In the genomic region with DNA sequence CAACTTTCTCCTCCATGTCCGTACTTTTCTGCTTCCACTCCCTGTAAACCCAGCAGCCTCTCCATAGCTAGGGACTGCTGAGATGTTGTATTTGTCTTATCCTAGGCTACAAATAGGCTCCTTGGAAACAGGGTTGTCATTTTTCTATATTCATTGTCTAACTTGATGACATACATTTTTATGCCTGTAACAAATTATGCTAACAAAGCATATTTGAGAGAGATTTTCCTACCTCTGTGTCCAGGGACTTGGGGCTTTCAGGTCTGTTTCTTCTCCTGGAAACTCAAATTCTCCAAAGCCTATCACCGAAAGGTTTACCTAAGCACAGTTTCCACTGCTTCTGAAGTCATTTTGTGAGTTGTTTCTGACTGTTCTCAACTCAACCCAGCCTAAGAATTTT, we compare ENCODE assay signal across 25 cellular contexts.
"Had no signal": no experiment of that assay in that cellular context is flagged by ENCODE, and none has a peak within 500 bp of the region (broad histone marks: within the 10 kb centered on the region; RNA-seq: fewer than 3 reads in every experiment).

No MANE protein-coding gene starts in this region.

- H3K9me3 Mint-ChIP-seq: mesothelial cell of epicardium; naive B cell; naive thymus-derived CD8-positive, alpha-beta T cell had no signal

- H3K79me2 ChIP-seq: hepatocyte had no signal

- H3K4me1 ChIP-seq: esophagus muscularis mucosa, foreskin keratinocyte, gastroesophageal sphincter, left lung, lower lobe of right lung had no signal

- H3K36me3 Mint-ChIP-seq: immature natural killer cell; mesothelial cell of epicardium; naive B cell; naive thymus-derived CD8-positive, alpha-beta T cell had no signal

- H2AFZ ChIP-seq: hepatocyte had no signal

- H3K4me1 Mint-ChIP-seq: immature natural killer cell, naive B cell had no signal

- H3K9me3 ChIP-seq: esophagus muscularis mucosa, gastroesophageal sphincter, heart left ventricle, left lung, lower lobe of right lung, mucosa of descending colon had no signal

- H3K36me3 ChIP-seq: esophagus muscularis mucosa, gastroesophageal sphincter, heart left ventricle, left lung, lower lobe of right lung had no signal

- H3K27me3 ChIP-seq: esophagus muscularis mucosa, foreskin keratinocyte, gastroesophageal sphincter, hepatocyte, left lung had no signal

- H3K4me3 Mint-ChIP-seq: immature natural killer cell; mesothelial cell of epicardium; naive thymus-derived CD8-positive, alpha-beta T cell had no signal

- DNase-seq: dorsolateral prefrontal cortex; effector CD4-positive, alpha-beta T cell; effector memory CD4-positive, alpha-beta T cell; foreskin keratinocyte; heart left ventricle; hypothalamus; immature natural killer cell; islet precursor cell; kidney; kidney glomerular epithelial cell; left colon; left ventricle myocardium superior; lower lobe of right lung; mesenchymal stem cell; mucosa of descending colon; naive B cell; naive thymus-derived CD8-positive, alpha-beta T cell had no signal

- H3K27ac Mint-ChIP-seq: mesothelial cell of epicardium; naive thymus-derived CD8-positive, alpha-beta T cell had no signal

- H3K4me3 ChIP-seq: coronary artery, dorsolateral prefrontal cortex, esophagus muscularis mucosa, gastroesophageal sphincter, heart left ventricle, hepatocyte, left lung, lower lobe of right lung, mucosa of descending colon had no signal

- H3K27ac ChIP-seq: coronary artery, dorsolateral prefrontal cortex, esophagus muscularis mucosa, foreskin keratinocyte, gastroesophageal sphincter, heart left ventricle, hepatocyte, left lung, lower lobe of right lung had no signal

- FAIRE-seq: endothelial cell of umbilical vein, frontal cortex, kidney had no signal

- ATAC-seq: foreskin keratinocyte; gastroesophageal sphincter; heart left ventricle; left colon; left lung; left ventricle myocardium superior; lower lobe of right lung; mucosa of descending colon; naive thymus-derived CD8-positive, alpha-beta T cell had no signal

- H3K4me2 ChIP-seq: hepatocyte had no signal
